ENCODE assay signal across 1 cellular context in the genomic region with DNA sequence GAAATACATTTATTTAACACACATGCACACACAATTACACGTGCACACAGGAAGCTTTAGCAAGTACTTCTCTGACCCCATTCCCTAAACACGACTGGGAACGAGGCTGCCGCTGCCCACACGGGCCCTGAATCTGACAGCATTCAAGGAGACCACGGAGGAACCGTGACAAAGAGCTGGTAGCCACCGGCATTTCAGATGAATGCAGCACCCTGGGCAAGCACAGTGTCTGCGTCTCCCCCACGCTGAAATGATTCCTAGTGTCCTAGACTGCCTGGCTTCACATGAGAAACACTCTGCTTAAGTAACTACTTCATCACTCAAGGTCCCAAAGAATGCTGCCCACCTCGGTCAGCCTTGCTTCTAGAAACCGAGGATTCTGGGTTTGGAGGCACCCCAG.
TF ChIP-seq lines count a peak whose summit lies in the region.

No MANE protein-coding gene starts in this region.

TF ChIP-seq in H1, 55 proteins besides CTCF, POLR2A, EP300 and RAD21:
- TF ChIP-seq MAFK (IDR thresholded peaks at IDR 0.05; ENCODE audit: low read depth, low read length), result no peak
- TF ChIP-seq BRCA1 (IDR thresholded peaks at IDR 0.05; ENCODE audit: low read depth, low read length), result no peak
- TF ChIP-seq TAF7 (optimal IDR thresholded peaks at IDR 0.05; ENCODE audit: borderline replicate concordance, low read depth, low read length), result no peak
TF ChIP-seq in H1: peak in this region for 0.
